In the genomic region with DNA sequence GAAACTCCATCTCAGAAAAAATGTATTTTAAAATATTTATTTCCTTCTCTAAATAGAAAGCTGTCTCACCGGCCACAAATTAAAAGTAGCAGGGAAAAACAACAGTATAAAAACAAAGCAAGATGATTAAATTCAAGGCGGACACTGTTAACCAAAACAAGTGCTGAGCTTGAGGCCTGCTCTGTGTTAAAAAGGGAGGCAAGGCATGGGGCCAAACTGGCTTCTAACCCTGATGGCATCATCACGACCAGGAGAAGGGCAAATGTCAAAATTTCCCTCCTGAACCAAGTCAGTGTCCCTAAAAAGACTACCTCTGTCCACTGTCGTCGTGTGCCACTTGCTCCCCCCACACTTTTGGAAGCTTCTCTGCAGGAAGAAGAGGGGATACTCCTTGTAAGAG, we compare ENCODE assay signal across 29 cellular contexts.
"Had no signal": no experiment of that assay in that cellular context is flagged by ENCODE, and none has a peak within 500 bp of the region (broad histone marks: within the 10 kb centered on the region; RNA-seq: fewer than 3 reads in every experiment).

No MANE protein-coding gene starts in this region.

- H3K4me1 Mint-ChIP-seq: activated B cell treated with CpG ODN at 0.5 μM for 24 hours; activated naive CD4-positive, alpha-beta T cell treated with anti-CD3 and anti-CD28 coated beads, Interleukin-2, amount 50 U/mL, for 24 hours; activated naive CD8-positive, alpha-beta T cell treated with anti-CD3 and anti-CD28 coated beads for 36 hours; activated naive CD8-positive, alpha-beta T cell treated with anti-CD3 and anti-CD28 coated beads, Interleukin-2, amount 50 U/mL, for 24 hours; activated T-helper 17 cell treated with anti-CD3 and anti-CD28 coated beads, Interleukin-2, amount 50 U/mL, for 72 hours had no signal

- H3K36me3 Mint-ChIP-seq: activated naive CD8-positive, alpha-beta T cell treated with anti-CD3 and anti-CD28 coated beads for 36 hours had no signal

- H3K36me3 ChIP-seq: adrenal gland, esophagus squamous epithelium had no signal

- H3K27ac Mint-ChIP-seq: activated B cell treated with CpG ODN at 0.5 μM for 24 hours; activated CD8-positive, alpha-beta T cell treated with anti-CD3 and anti-CD28 coated beads for 36 hours; activated naive CD4-positive, alpha-beta T cell treated with anti-CD3 and anti-CD28 coated beads, Interleukin-2, amount 50 U/mL, for 24 hours; activated naive CD8-positive, alpha-beta T cell treated with anti-CD3 and anti-CD28 coated beads for 36 hours; activated naive CD8-positive, alpha-beta T cell treated with anti-CD3 and anti-CD28 coated beads, Interleukin-2, amount 50 U/mL, for 24 hours; activated T-helper 17 cell treated with anti-CD3 and anti-CD28 coated beads, Interleukin-2, amount 50 U/mL, for 72 hours; effector memory CD8-positive, alpha-beta T cell had no signal

- H3K4me3 ChIP-seq: adrenal gland, body of pancreas, esophagus squamous epithelium had no signal

- H3K9me3 ChIP-seq: adrenal gland, body of pancreas, esophagus squamous epithelium had no signal

- H3K9me3 Mint-ChIP-seq: activated B cell treated with CpG ODN at 0.5 μM for 24 hours; activated CD8-positive, alpha-beta T cell treated with anti-CD3 and anti-CD28 coated beads for 36 hours; activated naive CD4-positive, alpha-beta T cell treated with anti-CD3 and anti-CD28 coated beads, Interleukin-2, amount 50 U/mL, for 24 hours; activated naive CD8-positive, alpha-beta T cell treated with anti-CD3 and anti-CD28 coated beads for 36 hours; activated naive CD8-positive, alpha-beta T cell treated with anti-CD3 and anti-CD28 coated beads, Interleukin-2, amount 50 U/mL, for 24 hours; activated T-cell treated with anti-CD3 and anti-CD28 coated beads, Interleukin-2, amount 50 U/mL, for 4 hours; activated T-helper 17 cell treated with anti-CD3 and anti-CD28 coated beads, Interleukin-2, amount 50 U/mL, for 72 hours had no signal

- H3K4me1 ChIP-seq: adrenal gland, body of pancreas had no signal

- H3K4me3 Mint-ChIP-seq: activated B cell treated with CpG ODN at 0.5 μM for 24 hours; activated CD8-positive, alpha-beta T cell treated with anti-CD3 and anti-CD28 coated beads for 36 hours; activated naive CD4-positive, alpha-beta T cell treated with anti-CD3 and anti-CD28 coated beads, Interleukin-2, amount 50 U/mL, for 24 hours; activated naive CD8-positive, alpha-beta T cell treated with anti-CD3 and anti-CD28 coated beads for 36 hours; activated naive CD8-positive, alpha-beta T cell treated with anti-CD3 and anti-CD28 coated beads, Interleukin-2, amount 50 U/mL, for 24 hours; activated T-cell treated with anti-CD3 and anti-CD28 coated beads, Interleukin-2, amount 50 U/mL, for 4 hours; activated T-helper 17 cell treated with anti-CD3 and anti-CD28 coated beads, Interleukin-2, amount 50 U/mL, for 72 hours; effector memory CD8-positive, alpha-beta T cell had no signal

- DNase-seq: activated B cell treated with CpG ODN at 0.5 μM for 24 hours; activated CD4-positive, alpha-beta T cell treated with anti-CD3 and anti-CD28 coated beads for 48 hours; activated CD4-positive, alpha-beta T cell treated with anti-CD3 and anti-CD28 coated beads, Interleukin-2, amount 50 U/mL, for 1 hour; activated CD4-positive, alpha-beta T cell treated with anti-CD3 and anti-CD28 coated beads, Interleukin-2, amount 50 U/mL, for 48 hours; activated CD8-positive, alpha-beta memory T cell treated with anti-CD3 and anti-CD28 coated beads for 24 hours; activated CD8-positive, alpha-beta T cell treated with anti-CD3 and anti-CD28 coated beads for 36 hours; activated effector memory CD4-positive, alpha-beta T cell treated with Interleukin-2 at 50 U/mL for 16 hours; activated gamma-delta T cell treated with Interleukin-2 at 50 U/mL for 16 hours; activated naive CD4-positive, alpha-beta T cell treated with Interleukin-2 at 50 U/mL for 16 hours; activated naive CD8-positive, alpha-beta T cell treated with anti-CD3 and anti-CD28 coated beads for 36 hours; activated naive CD8-positive, alpha-beta T cell treated with anti-CD3 and anti-CD28 coated beads, Interleukin-2, amount 50 U/mL, for 24 hours; activated T-cell treated with anti-CD3 and anti-CD28 coated beads, Interleukin-2, amount 50 U/mL, for 4 hours; adrenal gland; amygdala; aorta; body of pancreas; caudate nucleus; cortex of kidney; dermis blood vessel endothelial cell; effector CD4-positive, alpha-beta T cell; effector memory CD8-positive, alpha-beta T cell; erythroblast; esophagus squamous epithelium; foreskin fibroblast; head of caudate nucleus; T-helper 2 cell had no signal

- H3K27me3 Mint-ChIP-seq: activated B cell treated with CpG ODN at 0.5 μM for 24 hours; activated naive CD8-positive, alpha-beta T cell treated with anti-CD3 and anti-CD28 coated beads for 36 hours had no signal

- H3K27me3 ChIP-seq: adrenal gland, body of pancreas had no signal

- H3K27ac ChIP-seq: adrenal gland, body of pancreas, esophagus squamous epithelium, VCaP had no signal
